Comparison of ENCODE assay signal across 1 cellular context in genomic region chr9:134283692-134284265, GRCh38.
TF ChIP-seq lines count a peak whose summit lies in the region.

No MANE protein-coding gene starts in this region.

TF ChIP-seq in IMR-90, 13 proteins besides CTCF, POLR2A, EP300 and RAD21:
- TF ChIP-seq NFE2L2 (IDR thresholded peaks at IDR 0.05; ENCODE audit: low read depth, low read length) (no peak), CHD1 (IDR thresholded peaks at IDR 0.05; ENCODE audit: low read depth, low read length) (no peak), ELK1 (IDR thresholded peaks at IDR 0.05; ENCODE audit: borderline replicate concordance, low read depth, low read length) (no peak), USF2 (IDR thresholded peaks at IDR 0.05; ENCODE audit: low read depth, low read length) (no peak), SMC3 (IDR thresholded peaks at IDR 0.05; ENCODE audit: low read depth, low read length) (no peak), MAZ (IDR thresholded peaks at IDR 0.05; ENCODE audit: borderline replicate concordance, low read depth, low read length) (no peak), RFX5 (IDR thresholded peaks at IDR 0.05; ENCODE audit: low read depth, low read length) (no peak)
